25 cellular contexts compared by ENCODE assay signal in the genomic region with DNA sequence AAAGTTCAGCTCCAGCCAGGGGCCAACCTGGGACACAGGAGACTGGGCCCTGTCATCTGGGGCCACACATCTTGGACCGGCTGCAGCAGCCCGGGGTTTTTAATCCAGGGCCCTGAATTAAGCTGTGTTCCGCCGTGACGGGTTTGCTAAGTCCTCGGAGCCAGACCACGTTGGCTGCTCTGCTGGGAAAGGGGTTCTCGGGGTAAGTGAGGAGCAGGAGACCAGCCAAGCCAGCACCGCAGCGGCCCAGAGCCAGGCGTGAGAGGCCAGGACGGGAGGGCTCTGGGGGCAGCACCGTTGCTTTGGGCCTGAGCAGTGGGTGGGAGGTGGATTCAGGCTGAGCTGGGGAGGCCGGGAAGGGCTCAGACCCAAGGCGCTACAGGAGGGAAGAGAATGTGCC.
"Had no signal": no experiment of that assay in that cellular context is flagged by ENCODE, and none has a peak within 500 bp of the region (broad histone marks: within the 10 kb centered on the region; RNA-seq: fewer than 3 reads in every experiment).

No MANE protein-coding gene starts in this region.

- H3K4me1 ChIP-seq: ascending aorta, body of pancreas had no signal

- H3K27me3 Mint-ChIP-seq: activated naive CD4-positive, alpha-beta T cell treated with anti-CD3 and anti-CD28 coated beads, Interleukin-2, amount 50 U/mL, for 24 hours had no signal

- H3K4me3 Mint-ChIP-seq: activated CD4-positive, alpha-beta memory T cell treated with anti-CD3 and anti-CD28 coated beads, Interleukin-2, amount 10 ng/mL, durations not matched to agents 7 days and 5 days; activated naive CD4-positive, alpha-beta T cell treated with anti-CD3 and anti-CD28 coated beads, Interleukin-2, amount 50 U/mL, for 24 hours; activated T-helper 1 cell treated with anti-CD3 and anti-CD28 coated beads, Interleukin-12 subunit alpha, Interleukin-12 subunit beta, Interleukin-2, Interleukin-4 antibody, amounts not matched to agents 30 ng/mL and 10 ng/mL and 1 ng/mL, durations not matched to agents 14 hours and 24 hours and 36 hours; T-cell had no signal

- H3K9me3 Mint-ChIP-seq: activated CD4-positive, alpha-beta memory T cell treated with anti-CD3 and anti-CD28 coated beads, Interleukin-2, amount 10 ng/mL, durations not matched to agents 7 days and 5 days; activated naive CD4-positive, alpha-beta T cell treated with anti-CD3 and anti-CD28 coated beads, Interleukin-2, amount 50 U/mL, for 24 hours; activated T-helper 1 cell treated with anti-CD3 and anti-CD28 coated beads, Interleukin-12 subunit alpha, Interleukin-12 subunit beta, Interleukin-2, Interleukin-4 antibody, amounts not matched to agents 30 ng/mL and 10 ng/mL and 1 ng/mL, durations not matched to agents 14 hours and 24 hours and 36 hours; IgD-negative memory B cell; T-cell had no signal

- H3K27ac Mint-ChIP-seq: activated CD4-positive, alpha-beta memory T cell treated with anti-CD3 and anti-CD28 coated beads, Interleukin-2, amount 10 ng/mL, durations not matched to agents 7 days and 5 days; activated T-helper 1 cell treated with anti-CD3 and anti-CD28 coated beads, Interleukin-12 subunit alpha, Interleukin-12 subunit beta, Interleukin-2, Interleukin-4 antibody, amounts not matched to agents 30 ng/mL and 10 ng/mL and 1 ng/mL, durations not matched to agents 14 hours and 24 hours and 36 hours; IgD-negative memory B cell; T-cell had no signal

- H3K36me3 ChIP-seq: ascending aorta had no signal

- H3K9me3 ChIP-seq: ascending aorta, body of pancreas had no signal

- H3K27ac ChIP-seq: ascending aorta, body of pancreas had no signal

- H3K27me3 ChIP-seq: ascending aorta, body of pancreas had no signal

- DNase-seq: activated CD4-positive, alpha-beta memory T cell treated with anti-CD3 and anti-CD28 coated beads, Interleukin-2, amount 10 ng/mL, durations not matched to agents 7 days and 5 days; activated CD4-positive, alpha-beta T cell treated with anti-CD3 and anti-CD28 coated beads, Interleukin-2, amount 50 U/mL, for 1 hour; activated CD4-positive, CD25-positive, alpha-beta regulatory T cell; activated CD8-positive, alpha-beta memory T cell treated with anti-CD3 and anti-CD28 coated beads, Interleukin-2, amount 50 U/mL, for 48 hours; activated effector memory CD4-positive, alpha-beta T cell treated with Interleukin-2 at 50 U/mL for 16 hours; activated naive CD4-positive, alpha-beta T cell; activated T-cell treated with anti-CD3 and anti-CD28 coated beads, Interleukin-2, amount 50 U/mL, for 1 hour; body of pancreas; KG1; NCI-H1092 treated with DMSO at 0.1 percent for 48 hours; NCI-H1417 treated with DMSO at 0.1 percent for 48 hours; NCI-H1694; NCI-H2029 treated with DMSO at 0.1 percent for 48 hours; NCI-H345; NCI-H510A; NCI-H526 treated with DMSO at 0.1 percent for 48 hours; PC-3; SHP77 treated with DMSO at 0.1 percent for 48 hours; T-cell; T-helper 2 cell; T1000 had no signal

- H3K36me3 Mint-ChIP-seq: activated naive CD4-positive, alpha-beta T cell treated with anti-CD3 and anti-CD28 coated beads, Interleukin-2, amount 50 U/mL, for 24 hours; T-cell had no signal

- H3K4me3 ChIP-seq: ascending aorta, body of pancreas had no signal

- ATAC-seq: body of pancreas, PC-3, T-cell had no signal
